In the genomic region with DNA sequence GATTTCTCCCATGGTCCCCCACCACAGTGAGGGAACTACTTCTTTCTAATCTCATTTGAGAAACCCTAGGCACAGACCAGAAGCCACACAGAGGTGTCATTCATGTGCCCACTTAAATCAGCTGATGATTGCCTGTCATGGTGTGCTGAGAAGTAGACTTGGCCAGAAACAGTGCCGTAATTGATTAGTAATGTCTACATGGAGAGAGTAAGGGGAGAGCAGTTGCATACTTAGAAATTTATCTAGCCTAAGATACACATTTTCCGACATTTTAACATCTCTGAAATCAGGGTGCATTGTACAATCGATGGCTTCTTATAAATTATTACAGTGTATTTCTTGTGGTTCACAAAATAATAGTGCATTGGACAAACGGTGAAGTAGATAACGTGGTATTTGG, we compare ENCODE assay signal across 1 cellular context.
TF ChIP-seq lines count a peak whose summit lies in the region.

No MANE protein-coding gene starts in this region.

TF ChIP-seq in GM12878, 131 proteins besides CTCF, POLR2A, EP300 and RAD21 (continued from another document):
- no peak for TF ChIP-seq E2F8 (IDR thresholded peaks at IDR 0.05; ENCODE audit: low read depth, partially characterized antibody)
